8 cellular contexts compared by ENCODE assay signal in genomic region chr11:123062158-123062891, GRCh38. TPM values are rescaled to one million over a fixed set of nuclear protein-coding genes. Genes with fewer than 3 reads are reported as not detected.
DNase-seq lines count a peak whose midpoint lies in the region; ATAC-seq and FAIRE-seq lines count a peak whose summit lies in the region.

No MANE protein-coding gene starts in this region.

- peak overlapping the region; percentile 95 for H2BK120ac ChIP-seq in mesendoderm (ENCODE audit: low read depth, low read length)

- H3K27me3 ChIP-seq in endocrine pancreas (ENCODE audit: control insufficient read depth, insufficient read depth, low read length): no peaks in the 10 kb centered on the region
- H3K27me3 ChIP-seq in mesendoderm (ENCODE audit: insufficient read depth, low read length, poor library complexity): no peaks in the 10 kb centered on the region

- H3K27ac ChIP-seq in mesendoderm (ENCODE audit: low read depth, low read length): peak overlapping the region; percentile 99

- peak overlapping the region; percentile 94 for H3K4ac ChIP-seq in mesendoderm (ENCODE audit: low read depth, low read length)

- H3K56ac ChIP-seq in mesendoderm (ENCODE audit: low read length): peak overlapping the region; percentile 97

- no peaks in the 10 kb centered on the region for H3K79me1 ChIP-seq in mesendoderm (ENCODE audit: low read length)

- H4K5ac ChIP-seq in mesendoderm (ENCODE audit: low read length): no peak overlapping the region

- peaks cover 18% of the 10 kb centered on the region for H3K4me1 ChIP-seq in endocrine pancreas (ENCODE audit: control insufficient read depth, insufficient read depth, low read length)
- peaks cover 2% of the 10 kb centered on the region for H3K4me1 ChIP-seq in mesendoderm (ENCODE audit: control insufficient read depth, low read depth, low read length)

- H2BK5ac ChIP-seq in mesendoderm (ENCODE audit: low read length): peak overlapping the region; percentile 94

- peak; percentile 88 for ATAC-seq in GM21381 (IDR thresholded peaks at IDR 0.05; ENCODE audit: unreplicated experiment)

- no peaks in the 10 kb centered on the region for H3K9me3 ChIP-seq in endocrine pancreas (ENCODE audit: control insufficient read depth, low read length)

- H3K9ac ChIP-seq in endocrine pancreas (ENCODE audit: control insufficient read depth, insufficient read depth, low read length): peak overlapping the region; percentile 97
- peak overlapping the region; percentile 96 for H3K9ac ChIP-seq in mesendoderm (ENCODE audit: low read length)

- WGBS in mesendoderm (ENCODE audit: extremely low coverage, insufficient coverage, low lambda C conversion rate): no CpG with 5 or more reads among the region's 63 CpGs

- H3K79me2 ChIP-seq in mesendoderm (ENCODE audit: control insufficient read depth, insufficient read depth, low read length): peaks cover 37% of the 10 kb centered on the region

- peak overlapping the region; percentile 98 for H4K8ac ChIP-seq in mesendoderm (ENCODE audit: low read depth, low read length)

- DNase-seq in CMK (ENCODE audit: low read depth): peak; percentile 100
- DNase-seq in HTR-8/SVneo (ENCODE audit: insufficient read length, low spot score): peak; percentile 95
- peak; percentile 100 for DNase-seq in NOMO-1 treated with DMSO at 0.1 percent for 48 hours (lab: John Stamatoyannopoulos, UW; ENCODE audit: unreplicated experiment)
- DNase-seq in activated CD8-positive, alpha-beta memory T cell treated with anti-CD3 and anti-CD28 coated beads, Interleukin-2, amount 50 U/mL, for 1 hour (ENCODE audit: extremely low read depth): peak; percentile 99
- DNase-seq in mesendoderm: peak; percentile 99
- DNase-seq in stimulated activated CD8-positive, alpha-beta memory T cell treated with anti-CD3 and anti-CD28 coated beads, Interleukin-12 subunit alpha, Interleukin-12 subunit beta, amount 100 ng/mL, for 4 hours (ENCODE audit: low read depth): peak; percentile 100

- H3K4me2 ChIP-seq in mesendoderm (ENCODE audit: low read length): peak overlapping the region; percentile 6

- H3K23ac ChIP-seq in mesendoderm (ENCODE audit: low read length): no peak overlapping the region

- FAIRE-seq in HTR-8/SVneo (lab: Jason Lieb, UNC): peak; percentile 60

- peaks cover 18% of the 10 kb centered on the region for H3K36me3 ChIP-seq in endocrine pancreas (ENCODE audit: control insufficient read depth, insufficient read depth, low read length)
- peaks cover 24% of the 10 kb centered on the region for H3K36me3 ChIP-seq in mesendoderm (ENCODE audit: control insufficient read depth, insufficient read depth, low read length)

- H3K4me3 ChIP-seq in endocrine pancreas (ENCODE audit: control insufficient read depth, insufficient read depth, low read length) (no peak overlapping the region), mesendoderm (ENCODE audit: low read length) (peak overlapping the region; percentile 76)

- H3K18ac ChIP-seq in mesendoderm (ENCODE audit: low read length): peak overlapping the region; percentile 94

- no peak overlapping the region for H2AK5ac ChIP-seq in mesendoderm (ENCODE audit: low read length)

- no peak overlapping the region for H2BK15ac ChIP-seq in mesendoderm (replicated peaks; ENCODE audit: low read depth)

RNA-seq across cellular contexts. Expression of gene HSPA8, which starts 0.4 kb away (rescaled TPM):
- 2,354 TPM for polyA plus RNA-seq in mesendoderm (2013, experiment 1 of 2)
- polyA plus RNA-seq in mesendoderm (2013, experiment 2 of 2): 2,369 TPM
